25 cellular contexts compared by ENCODE assay signal in genomic region chr7:98278936-98279335, GRCh38. TPM values are rescaled to one million over a fixed set of nuclear protein-coding genes. Genes with fewer than 3 reads are reported as not detected.
DNase-seq lines count a peak whose midpoint lies in the region; ATAC-seq, FAIRE-seq and TF ChIP-seq lines count a peak whose summit lies in the region.
"Had no signal": no experiment of that assay in that cellular context is flagged by ENCODE, and none has a peak within 500 bp of the region (broad histone marks: within the 10 kb centered on the region; RNA-seq: fewer than 3 reads in every experiment).

No MANE protein-coding gene starts in this region.

- H3K9me3 ChIP-seq in K562 (replicated peaks; ENCODE audit: control insufficient read depth, insufficient read depth, low read depth, low read length) (no peaks in the 10 kb centered on the region), stomach (no peaks in the 10 kb centered on the region), T-helper 17 cell (ENCODE audit: control insufficient read depth, low read length, poor library complexity, severe bottlenecking) (no peaks in the 10 kb centered on the region)
- H3K9me3 ChIP-seq: BLaER1 treated with 17β-estradiol and CSF1 and Interleukin-3, amounts not matched to agents 10 nM and 100 nM; esophagus squamous epithelium; spleen; upper lobe of right lung had no signal

- 18% methylated on average over 4 of the region's 4 CpGs for WGBS in K562 (ENCODE audit: insufficient coverage, low coverage, missing lambda C conversion rate)
- WGBS in stomach, 5 donors, result 49 to 59% (median 55%) methylated on average over 4 of the region's 4 CpGs

- no peaks in the 10 kb centered on the region for H3K9me1 ChIP-seq in K562 (ENCODE audit: control insufficient read depth, insufficient read depth, low read length)

- no peak for FAIRE-seq in K562 (lab: Jason Lieb, UNC)
- FAIRE-seq: colon, GM18507, H1, keratinocyte had no signal

- in situ Hi-C loops in K562 (cut with MboI), result no loop called here

- TF ChIP-seq CTCF in K562 (IDR thresholded peaks at IDR 0.05 in 2 of 3, conservative IDR thresholded peaks at IDR 0.05 in 1 of 3; ENCODE audit: insufficient read depth in 2 of 3, low read depth in 1 of 3, low read length in 3 of 3), result no peak
- TF ChIP-seq CTCF in stomach (IDR thresholded peaks at IDR 0.05), result no peak

- no TSS peak for BruUV-seq in K562 (replicated peaks; lab: Mats Ljungman, UMichigan)

- TF ChIP-seq EP300 in K562 (IDR thresholded peaks at IDR 0.05; ENCODE audit: low read length) (no peak), stomach (IDR thresholded peaks at IDR 0.05) (no peak)

- CTCF ChIA-PET in K562 (lab: Yijun Ruan, JAX; ENCODE audit: low intra/inter-chr PET ratio), result no interaction called here

- peaks cover 20% of the 10 kb centered on the region for H3K36me3 Mint-ChIP-seq in stimulated activated effector memory CD8-positive, alpha-beta T cell treated with anti-CD3 and anti-CD28 coated beads, Interleukin-12 subunit alpha, Interleukin-12 subunit beta, amount 100 ng/mL, for 72 hours
- H3K36me3 Mint-ChIP-seq in T-helper 17 cell (ENCODE audit: low read depth), result no peaks in the 10 kb centered on the region

- H3K4me1 Mint-ChIP-seq in stimulated activated effector memory CD8-positive, alpha-beta T cell treated with anti-CD3 and anti-CD28 coated beads, Interleukin-12 subunit alpha, Interleukin-12 subunit beta, amount 100 ng/mL, for 72 hours, result peaks cover 14% of the 10 kb centered on the region
- peaks cover 10% of the 10 kb centered on the region for H3K4me1 Mint-ChIP-seq in T-helper 17 cell

- ATAC-seq in K562 (no peak), T-helper 17 cell (no peak)
- ATAC-seq in stimulated activated effector memory CD8-positive, alpha-beta T cell treated with anti-CD3 and anti-CD28 coated beads, Interleukin-12 subunit alpha, Interleukin-12 subunit beta, amount 100 ng/mL, for 72 hours, result no peak
- ATAC-seq: activated naive CD8-positive, alpha-beta T cell treated with anti-CD3 and anti-CD28 coated beads, Interleukin-2, amount 50 U/mL, for 24 hours; upper lobe of right lung; WTC11 had no signal

- no peaks in the 10 kb centered on the region for H3K9me3 Mint-ChIP-seq in stimulated activated effector memory CD8-positive, alpha-beta T cell treated with anti-CD3 and anti-CD28 coated beads, Interleukin-12 subunit alpha, Interleukin-12 subunit beta, amount 100 ng/mL, for 72 hours
- H3K9me3 Mint-ChIP-seq: activated naive CD8-positive, alpha-beta T cell treated with anti-CD3 and anti-CD28 coated beads, Interleukin-2, amount 50 U/mL, for 24 hours; endodermal cell; WTC11 had no signal

- H3K4me3 Mint-ChIP-seq in stimulated activated effector memory CD8-positive, alpha-beta T cell treated with anti-CD3 and anti-CD28 coated beads, Interleukin-12 subunit alpha, Interleukin-12 subunit beta, amount 100 ng/mL, for 72 hours, result no peak overlapping the region
- H3K4me3 Mint-ChIP-seq in T-helper 17 cell, result no peak overlapping the region
- H3K4me3 Mint-ChIP-seq: activated naive CD8-positive, alpha-beta T cell treated with anti-CD3 and anti-CD28 coated beads, Interleukin-2, amount 50 U/mL, for 24 hours; endodermal cell; WTC11 had no signal

- H3K27me3 ChIP-seq in K562 (ENCODE audit: control insufficient read depth in 2 of 2, insufficient read depth in 2 of 2, low read length in 2 of 2) (peaks cover 0 to 1% of the 10 kb centered on the region in 2 experiments; a peak in 2 of 5 replicates), stomach (no peaks in the 10 kb centered on the region)
- H3K27me3 ChIP-seq: BLaER1 treated with 17β-estradiol and CSF1 and Interleukin-3, amounts not matched to agents 10 nM and 100 nM; esophagus squamous epithelium; spleen; upper lobe of right lung had no signal

- no peaks in the 10 kb centered on the region for H3K27me3 Mint-ChIP-seq in T-helper 17 cell
- H3K27me3 Mint-ChIP-seq: activated naive CD8-positive, alpha-beta T cell treated with anti-CD3 and anti-CD28 coated beads, Interleukin-2, amount 50 U/mL, for 24 hours had no signal

- POLR2A ChIA-PET in K562 (lab: Yijun Ruan, JAX), result no interaction called here

- DNase-seq in NCI-H2171 treated with DMSO at 0.1 percent for 48 hours (lab: John Stamatoyannopoulos, UW) (peak; percentile 20), NCI-H2171 (lab: John Stamatoyannopoulos, UW) (no peak), NCI-H146 (lab: John Stamatoyannopoulos, UW) (peak; percentile 36), K562 (ENCODE audit: extremely low read depth in 1 of 4, low spot score in 3 of 4) (no peak), stomach (no peak), NCI-H748 (lab: John Stamatoyannopoulos, UW; ENCODE audit: unreplicated experiment) (no peak), T-helper 17 cell (no peak)
- no peak for DNase-seq in stimulated activated effector memory CD8-positive, alpha-beta T cell treated with anti-CD3 and anti-CD28 coated beads, Interleukin-12 subunit alpha, Interleukin-12 subunit beta, amount 100 ng/mL, for 72 hours (ENCODE audit: low spot score in 2 of 2)
- DNase-seq: activated CD4-positive, alpha-beta T cell treated with anti-CD3 and anti-CD28 coated beads, Interleukin-2, amount 50 U/mL, for 4 hours; activated CD8-positive, alpha-beta memory T cell treated with anti-CD3 and anti-CD28 coated beads, Interleukin-2, amount 50 U/mL, for 4 hours; activated naive CD8-positive, alpha-beta T cell treated with anti-CD3 and anti-CD28 coated beads, Interleukin-2, amount 50 U/mL, for 24 hours; endodermal cell; esophagus squamous epithelium; NCI-H1436; NCI-H446 treated with DMSO at 0.1 percent for 48 hours; spleen; stimulated activated CD4-positive, alpha-beta T cell treated with anti-CD3 and anti-CD28 coated beads, Interleukin-4, amount 100 ng/mL, for 1 hour; upper lobe of right lung had no signal

- H3K36me3 ChIP-seq in K562 (ENCODE audit: control insufficient read depth, insufficient read depth, low read length), result peaks cover 8% of the 10 kb centered on the region; the same call in 1 of the 3 replicates
- H3K36me3 ChIP-seq in stomach, result peaks cover 0 to 3% (median 0%) of the 10 kb centered on the region in 4 donors
- H3K36me3 ChIP-seq: esophagus squamous epithelium had no signal

- intact Hi-C loops in K562 (cut with micrococcal nuclease) (no loop called here), stomach (cut with DNase I; ENCODE audit: low total_unique reads) (no loop called here)

- H3K79me2 ChIP-seq in K562 (ENCODE audit: control insufficient read depth, insufficient read depth, low read length), result peaks cover 16% of the 10 kb centered on the region

- H3K4me1 ChIP-seq in K562 (replicated peaks in 1 of 2; ENCODE audit: control insufficient read depth in 2 of 2, insufficient read depth in 2 of 2, low read length in 2 of 2) (peaks cover 8 to 28% of the 10 kb centered on the region in 2 experiments; a peak in 4 of 5 replicates), stomach (peaks cover 31 to 82% (median 67%) of the 10 kb centered on the region in 4 donors)

- TF ChIP-seq POLR2A in K562 (conservative IDR thresholded peaks at IDR 0.05) (no peak), stomach (IDR thresholded peaks at IDR 0.05) (no peak)

- H3K27ac Mint-ChIP-seq in stimulated activated effector memory CD8-positive, alpha-beta T cell treated with anti-CD3 and anti-CD28 coated beads, Interleukin-12 subunit alpha, Interleukin-12 subunit beta, amount 100 ng/mL, for 72 hours, result no peak overlapping the region
- H3K27ac Mint-ChIP-seq in T-helper 17 cell, result no peak overlapping the region
- H3K27ac Mint-ChIP-seq: activated naive CD8-positive, alpha-beta T cell treated with anti-CD3 and anti-CD28 coated beads, Interleukin-2, amount 50 U/mL, for 24 hours; endodermal cell; WTC11 had no signal

- no peak for TF ChIP-seq RAD21 in K562 (CRISPR knock-in tag; conservative IDR thresholded peaks at IDR 0.05 in 1 of 2, IDR thresholded peaks at IDR 0.05 in 1 of 2)

- peak overlapping the region in 1 of 2 experiments; percentile 10; a peak in 1 of 4 replicates for H3K9ac ChIP-seq in K562 (ENCODE audit: insufficient read depth in 1 of 2, low read depth in 2 of 2, low read length in 2 of 2)
- H3K9ac ChIP-seq: BLaER1 treated with 17β-estradiol and CSF1 and Interleukin-3, amounts not matched to agents 10 nM and 100 nM had no signal

- no peak overlapping the region for H3K4me2 ChIP-seq in K562 (ENCODE audit: insufficient read depth, low read length)

- H4K20me1 ChIP-seq in K562 (replicated peaks; ENCODE audit: control insufficient read depth, insufficient read depth, low read length), result no peaks in the 10 kb centered on the region

- H3K4me3 ChIP-seq in K562 (no peak overlapping the region), stomach (no peak overlapping the region)
- H3K4me3 ChIP-seq: BLaER1 treated with 17β-estradiol and CSF1 and Interleukin-3, amounts not matched to agents 10 nM and 100 nM; esophagus squamous epithelium; spleen; upper lobe of right lung had no signal

- no peak overlapping the region for H3K27ac ChIP-seq in K562 (ENCODE audit: extremely low read depth, low read depth, low read length)
- peak overlapping the region; percentile 45 to 99 (median 97) for H3K27ac ChIP-seq in stomach
- H3K27ac ChIP-seq: BLaER1 treated with 17β-estradiol and CSF1 and Interleukin-3, amounts not matched to agents 10 nM and 100 nM; esophagus squamous epithelium; HL-60; spleen; upper lobe of right lung had no signal

- no peak overlapping the region for H2AFZ ChIP-seq in K562 (ENCODE audit: low read depth, low read length)

RNA-seq across cellular contexts. Expression of gene BRI3, which starts 2.5 kb away (rescaled TPM):
- total RNA-seq in K562 (2011; cell fraction: chromatin; rRNA removed; ENCODE audit: low replicate concordance), result 12.6 and 25.0 TPM in 2 replicates
- 16.4 and 20.8 TPM in 2 replicates for total RNA-seq in K562 (2011; cell fraction: nucleolus; rRNA removed)
- total RNA-seq in K562 (2011; cell fraction: nucleoplasm; rRNA removed), result 21.3 and 23.7 TPM in 2 replicates
- 9.9 and 10.7 TPM in 2 replicates for total RNA-seq in K562 (2014; rRNA removed)
- total RNA-seq in K562 (2014; rRNA removed; fragmentation: Illumina TruSeq; extraction: Trizol), result 11.9 and 21.6 TPM in 2 replicates
- total RNA-seq in K562 (2015; rRNA removed; fragmentation: Illumina TruSeq; extraction: Trizol), result 29.1 and 29.8 TPM in 2 replicates
- total RNA-seq in K562 (2021), result 55.1 and 57.4 TPM in 2 replicates
- polyA plus RNA-seq in K562 (2011; rRNA removed), result 18.6 and 21.3 TPM in 2 replicates
- 24.1 and 28.7 TPM in 2 replicates for polyA plus RNA-seq in K562 (2011; cell fraction: cytosol; rRNA removed)
- 16.2 and 18.7 TPM in 2 replicates for polyA plus RNA-seq in K562 (2011; cell fraction: nucleus; rRNA removed)
- polyA plus RNA-seq in K562 (2012), result 46.4 and 129 TPM in 2 replicates
- polyA plus RNA-seq in K562 (2014; fragmentation: Illumina TruSeq; extraction: Trizol), result 16.9 and 26.0 TPM in 2 replicates
- polyA plus RNA-seq in K562 (2014; fragmentation: Nextera tagmentation; extraction: Ambion mirVana), result 1 to 10 TPM; 4.3 to 5.7 TPM
- 23.1 and 39.8 TPM in 2 replicates for polyA plus RNA-seq in K562 (2014; rRNA removed)
- polyA minus RNA-seq in K562 (2011; rRNA and poly(A)+ RNA removed), result 8.9 and 9.1 TPM in 2 replicates
- polyA minus RNA-seq in K562 (2011; cell fraction: cytosol; rRNA and poly(A)+ RNA removed), result 8.2 and 13.9 TPM in 2 replicates
- polyA minus RNA-seq in K562 (2011; cell fraction: nucleus; rRNA and poly(A)+ RNA removed), result 9.2 and 11.0 TPM in 2 replicates
- total RNA-seq in stomach, result 10 to 100 TPM in 4 of 5 donors, not detected in 1; 25.9 to 92.8 (median 50.7) TPM
- polyA plus RNA-seq in stomach, result 100 to 1,000 TPM; 241 to 411 (median 328) TPM
- 10 to 100 TPM; 67.1 to 77.1 TPM for total RNA-seq in T-helper 17 cell

RNA-seq across cellular contexts. Expression of gene TECPR1, which starts 26.9 kb away (rescaled TPM):
- 19.4 and 31.8 TPM in 2 replicates for total RNA-seq in K562 (2011; cell fraction: chromatin; rRNA removed; ENCODE audit: low replicate concordance)
- total RNA-seq in K562 (2011; cell fraction: nucleolus; rRNA removed), result 12.4 and 19.8 TPM in 2 replicates
- 15.6 and 16.7 TPM in 2 replicates for total RNA-seq in K562 (2011; cell fraction: nucleoplasm; rRNA removed)
- total RNA-seq in K562 (2014; rRNA removed), result 7.7 and 8.7 TPM in 2 replicates
- total RNA-seq in K562 (2014; rRNA removed; fragmentation: Illumina TruSeq; extraction: Trizol), result 2.1 and 4.1 TPM in 2 replicates
- total RNA-seq in K562 (2015; rRNA removed; fragmentation: Illumina TruSeq; extraction: Trizol), result 3.4 and 4.2 TPM in 2 replicates
- 10.5 and 15.0 TPM in 2 replicates for total RNA-seq in K562 (2021)
- polyA plus RNA-seq in K562 (2011; rRNA removed), result 1.2 and 2.6 TPM in 2 replicates
- polyA plus RNA-seq in K562 (2011; cell fraction: cytosol; rRNA removed), result 0.83 and 1.5 TPM in 2 replicates
- polyA plus RNA-seq in K562 (2011; cell fraction: nucleus; rRNA removed), result 4.3 and 6.8 TPM in 2 replicates
- polyA plus RNA-seq in K562 (2012), result 4.8 and 11.1 TPM in 2 replicates
- polyA plus RNA-seq in K562 (2014; fragmentation: Illumina TruSeq; extraction: Trizol), result 2.2 and 3.4 TPM in 2 replicates
- polyA plus RNA-seq in K562 (2014; fragmentation: Nextera tagmentation; extraction: Ambion mirVana), result under 1 TPM; 0.17 to 0.18 TPM
- 4.4 and 6.2 TPM in 2 replicates for polyA plus RNA-seq in K562 (2014; rRNA removed)
- polyA minus RNA-seq in K562 (2011; rRNA and poly(A)+ RNA removed), result 1.8 and 2.0 TPM in 2 replicates
- polyA minus RNA-seq in K562 (2011; cell fraction: cytosol; rRNA and poly(A)+ RNA removed), result 3.1 and 6.8 TPM in 2 replicates
- 3.4 and 4.3 TPM in 2 replicates for polyA minus RNA-seq in K562 (2011; cell fraction: nucleus; rRNA and poly(A)+ RNA removed)
- total RNA-seq in stomach, result 10 to 100 TPM; 17.4 to 70.7 (median 35.6) TPM
- polyA plus RNA-seq in stomach, result 10 to 100 TPM in 2 of 3 donors, 1 to 10 TPM in 1; 8.8 to 25.1 (median 11.2) TPM
- 100 to 1,000 TPM in 1 of 2 donors, 10 to 100 TPM in 1; 76.5 to 100 TPM for total RNA-seq in T-helper 17 cell

Comparison
In these comparisons a context has a peak if more than half of its experiments do, and no peak if none do; other contexts are left out.
1. DNase-seq: peak in NCI-H2171 treated with DMSO at 0.1 percent for 48 hours (single experiment) and NCI-H146 (single experiment); none in NCI-H2171 (single experiment), K562 (0 of 4), stomach (single experiment), stimulated activated effector memory CD8-positive, alpha-beta T cell treated with anti-CD3 and anti-CD28 coated beads, Interleukin-12 subunit alpha, Interleukin-12 subunit beta, amount 100 ng/mL, for 72 hours (0 of 2), NCI-H748 (single experiment) and T-helper 17 cell (0 of 3).